ENCODE assay signal across 9 cellular contexts in genomic region chr6:35757461-35758123, GRCh38. TPM values are rescaled to one million over a fixed set of nuclear protein-coding genes. Genes with fewer than 3 reads are reported as not detected.
DNase-seq lines count a peak whose midpoint lies in the region; ATAC-seq and TF ChIP-seq lines count a peak whose summit lies in the region.
"Had no signal": no experiment of that assay in that cellular context is flagged by ENCODE, and none has a peak within 500 bp of the region (broad histone marks: within the 10 kb centered on the region; RNA-seq: fewer than 3 reads in every experiment).

No MANE protein-coding gene starts in this region.

- intact Hi-C loops in CD14-positive monocyte (cut with micrococcal nuclease), result no loop called here
- intact Hi-C loops in lower lobe of right lung (cut with DNase I), result no loop called here

- H3K4me1 ChIP-seq in HEK293 (ENCODE audit: control insufficient read depth, insufficient read depth, low read length), result no peaks in the 10 kb centered on the region
- H3K4me1 ChIP-seq in lower lobe of right lung, result no peaks in the 10 kb centered on the region

- no peak overlapping the region for H3K4me3 Mint-ChIP-seq in CD14-positive monocyte

- TF ChIP-seq CTCF in CD14-positive monocyte (IDR thresholded peaks at IDR 0.05) (peak; percentile 10), HEK293 (tag by site-specific recombination; IDR thresholded peaks at IDR 0.05) (0 out of 2 replicates have a peak, but pooled peaks have one; percentile 11), coronary artery (IDR thresholded peaks at IDR 0.05) (no peak), lower lobe of right lung (IDR thresholded peaks at IDR 0.05) (no peak)

- H3K27ac Mint-ChIP-seq in CD14-positive monocyte, result no peak overlapping the region

- no peaks in the 10 kb centered on the region for H3K36me3 Mint-ChIP-seq in CD14-positive monocyte

- no peaks in the 10 kb centered on the region for H3K36me3 ChIP-seq in HEK293 (ENCODE audit: control insufficient read depth in 2 of 2, insufficient read depth in 1 of 2, low read length in 2 of 2)
- no peaks in the 10 kb centered on the region for H3K36me3 ChIP-seq in lower lobe of right lung

- peaks cover 10 to 24% (median 15%) of the 10 kb centered on the region in 3 donors for H3K27me3 Mint-ChIP-seq in CD14-positive monocyte (ENCODE audit: low read depth in 3 of 3)

- ATAC-seq in lower lobe of right lung (no peak), HG02571 (IDR thresholded peaks at IDR 0.05; ENCODE audit: unreplicated experiment) (no peak)
- ATAC-seq: mucosa of descending colon had no signal

- H3K4me3 ChIP-seq in HEK293 (ENCODE audit: low read depth, low read length) (no peak overlapping the region), coronary artery (no peak overlapping the region), lower lobe of right lung (no peak overlapping the region)
- H3K4me3 ChIP-seq: mucosa of descending colon had no signal

- CTCF ChIA-PET in HEK293 (lab: Yijun Ruan, JAX), result interaction anchor here (0.6 to 1.2 kb wide), 14 partner anchors 9 to 245 kb away, joined by 3 to 13 read pairs (median 4); partner anchors contain the start of gene TULP1

- H3K27ac ChIP-seq in HEK293 (ENCODE audit: extremely low read depth, low read depth, low read length), result no peak overlapping the region
- H3K27ac ChIP-seq in coronary artery, result no peak overlapping the region
- no peak overlapping the region for H3K27ac ChIP-seq in lower lobe of right lung

- peaks cover 12% of the 10 kb centered on the region for H3K4me1 Mint-ChIP-seq in CD14-positive monocyte

- no peaks in the 10 kb centered on the region for H3K9me3 Mint-ChIP-seq in CD14-positive monocyte

- POLR2A ChIA-PET in HEK293 (lab: Yijun Ruan, JAX), result no interaction called here

- DNase-seq in CD14-positive monocyte (ENCODE audit: low spot score) (no peak), SKM-1 treated with dmso at 0.1 percent for 144 hours (lab: John Stamatoyannopoulos, UW; ENCODE audit: unreplicated experiment) (peak; percentile 69), iPS-NIHi7 (ENCODE audit: extremely low spot score) (peak; percentile 70), coronary artery (ENCODE audit: low spot score) (no peak), lower lobe of right lung (no peak), DMS53 treated with DMSO at 0.1 percent for 48 hours (lab: John Stamatoyannopoulos, UW; ENCODE audit: unreplicated experiment) (no peak)

- no peaks in the 10 kb centered on the region for H3K9me3 ChIP-seq in HEK293 (ENCODE audit: control insufficient read depth, insufficient read depth, low read depth, low read length)
- no peaks in the 10 kb centered on the region for H3K9me3 ChIP-seq in lower lobe of right lung
- H3K9me3 ChIP-seq: mucosa of descending colon had no signal

- H3K27me3 ChIP-seq in lower lobe of right lung (ENCODE audit: low read depth), result peaks cover 25% of the 10 kb centered on the region

TF ChIP-seq in HEK293, 187 proteins besides CTCF, POLR2A, EP300 and RAD21:
- TF ChIP-seq ZBTB1 (tag by site-specific recombination; IDR thresholded peaks at IDR 0.05) (no peak), ZNF23 (tag by site-specific recombination; IDR thresholded peaks at IDR 0.05; ENCODE audit: borderline replicate concordance) (no peak), ZNF707 (tag by site-specific recombination; IDR thresholded peaks at IDR 0.05) (no peak), REST (tag by site-specific recombination; IDR thresholded peaks at IDR 0.05) (no peak), ZNF639 (tag by site-specific recombination; IDR thresholded peaks at IDR 0.05) (no peak), ZNF768 (tag by site-specific recombination; IDR thresholded peaks at IDR 0.05) (no peak), ZNF280D (tag by site-specific recombination; IDR thresholded peaks at IDR 0.05) (no peak), ZNF391 (tag by site-specific recombination; IDR thresholded peaks at IDR 0.05; ENCODE audit: borderline replicate concordance, low read depth) (no peak), ZNF214 (tag by site-specific recombination; IDR thresholded peaks at IDR 0.05; ENCODE audit: borderline replicate concordance) (no peak), ZNF561 (tag by site-specific recombination; IDR thresholded peaks at IDR 0.05; ENCODE audit: borderline replicate concordance) (no peak), ZNF549 (tag by site-specific recombination; IDR thresholded peaks at IDR 0.05) (no peak), ZSCAN5A (tag by site-specific recombination; IDR thresholded peaks at IDR 0.05) (no peak), ZNF610 (tag by site-specific recombination; IDR thresholded peaks at IDR 0.05; ENCODE audit: borderline replicate concordance) (no peak), ZFHX2 (tag by site-specific recombination; conservative IDR thresholded peaks at IDR 0.05) (no peak), ZNF341 (tag by site-specific recombination; IDR thresholded peaks at IDR 0.05; ENCODE audit: low read depth) (no peak), ZNF354C (tag by site-specific recombination; IDR thresholded peaks at IDR 0.05; ENCODE audit: borderline replicate concordance, low read depth) (no peak)

RNA-seq across cellular contexts. Expression of gene CLPSL2, which starts 18.8 kb away (rescaled TPM):
- polyA plus RNA-seq in CD14-positive monocyte, result not detected
- not detected for total RNA-seq in lower lobe of right lung
- total RNA-seq: mucosa of descending colon had no signal

RNA-seq across cellular contexts. Expression of gene ARMC12, which starts 20.8 kb away (rescaled TPM):
- not detected for polyA plus RNA-seq in CD14-positive monocyte
- total RNA-seq in lower lobe of right lung, result not detected

RNA-seq across cellular contexts. Expression of gene CLPSL1, which starts 23.2 kb away (rescaled TPM):
- not detected for polyA plus RNA-seq in CD14-positive monocyte
- not detected for total RNA-seq in lower lobe of right lung
- total RNA-seq: mucosa of descending colon had no signal

RNA-seq across cellular contexts. Expression of gene CLPS, which starts 39.5 kb away (rescaled TPM):
- not detected for polyA plus RNA-seq in CD14-positive monocyte
- total RNA-seq in lower lobe of right lung, result not detected
- total RNA-seq: mucosa of descending colon had no signal

RNA-seq across cellular contexts. Expression of gene LHFPL5, which starts 47.6 kb away (rescaled TPM):
- not detected for polyA plus RNA-seq in CD14-positive monocyte
- total RNA-seq in lower lobe of right lung, result not detected

Comparison
In these comparisons a context has a peak if more than half of its experiments do, and no peak if none do; other contexts are left out.
1. DNase-seq: peak in SKM-1 treated with dmso at 0.1 percent for 144 hours (single experiment) and iPS-NIHi7 (single experiment); none in CD14-positive monocyte (single experiment), coronary artery (single experiment), lower lobe of right lung (single experiment) and DMS53 treated with DMSO at 0.1 percent for 48 hours (single experiment).
2. CTCF ChIP-seq: peak in CD14-positive monocyte (single experiment) and HEK293 (single experiment); none in coronary artery (single experiment) and lower lobe of right lung (single experiment).